1 cellular context compared by ENCODE assay signal in the genomic region with DNA sequence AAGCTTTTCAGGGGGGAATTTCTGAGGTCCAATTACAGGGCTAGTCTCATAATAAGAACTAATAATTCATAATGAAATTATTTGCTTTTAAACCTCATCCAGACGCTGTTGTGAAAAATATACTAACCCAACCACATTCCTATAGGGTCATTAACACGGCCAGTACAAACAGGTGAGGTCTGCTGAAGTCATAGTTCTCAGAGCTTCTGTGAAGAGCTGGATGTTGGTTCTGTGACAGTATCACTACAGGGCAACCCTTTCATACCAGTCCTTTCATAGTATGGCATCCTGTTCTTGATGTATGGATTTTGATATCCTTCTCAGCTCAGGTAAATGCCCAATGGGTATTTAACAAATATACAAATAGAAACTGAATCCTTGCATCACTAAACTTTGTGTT.
TF ChIP-seq lines count a peak whose summit lies in the region.

No MANE protein-coding gene starts in this region.

TF ChIP-seq in GM12878, 131 proteins besides CTCF, POLR2A, EP300 and RAD21:
- TF ChIP-seq MTA2 (IDR thresholded peaks at IDR 0.05; ENCODE audit: low read depth) (peak; percentile 39), RUNX3 (IDR thresholded peaks at IDR 0.05; ENCODE audit: low read length) (peak; percentile 20; the same call in 1 of the 2 replicates)
- TF ChIP-seq, protein P1, sequence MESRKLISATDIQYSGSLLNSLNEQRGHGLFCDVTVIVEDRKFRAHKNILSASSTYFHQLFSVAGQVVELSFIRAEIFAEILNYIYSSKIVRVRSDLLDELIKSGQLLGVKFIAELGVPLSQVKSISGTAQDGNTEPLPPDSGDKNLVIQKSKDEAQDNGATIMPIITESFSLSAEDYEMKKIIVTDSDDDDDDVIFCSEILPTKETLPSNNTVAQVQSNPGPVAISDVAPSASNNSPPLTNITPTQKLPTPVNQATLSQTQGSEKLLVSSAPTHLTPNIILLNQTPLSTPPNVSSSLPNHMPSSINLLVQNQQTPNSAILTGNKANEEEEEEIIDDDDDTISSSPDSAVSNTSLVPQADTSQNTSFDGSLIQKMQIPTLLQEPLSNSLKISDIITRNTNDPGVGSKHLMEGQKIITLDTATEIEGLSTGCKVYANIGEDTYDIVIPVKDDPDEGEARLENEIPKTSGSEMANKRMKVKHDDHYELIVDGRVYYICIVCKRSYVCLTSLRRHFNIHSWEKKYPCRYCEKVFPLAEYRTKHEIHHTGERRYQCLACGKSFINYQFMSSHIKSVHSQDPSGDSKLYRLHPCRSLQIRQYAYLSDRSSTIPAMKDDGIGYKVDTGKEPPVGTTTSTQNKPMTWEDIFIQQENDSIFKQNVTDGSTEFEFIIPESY (IDR thresholded peaks at IDR 0.05) = no peak
TF ChIP-seq in GM12878: peak in this region for 2.
